In genomic region chr10:5511885-5512280, GRCh38 we compare ENCODE assay signal across 2 cellular contexts.
TF ChIP-seq lines count a peak whose summit lies in the region.

No MANE protein-coding gene starts in this region.

TF ChIP-seq in GM23338, 12 proteins besides CTCF, POLR2A, EP300 and RAD21:
- TF ChIP-seq STAT1 (IDR thresholded peaks at IDR 0.05; ENCODE audit: unreplicated experiment), result no peak

TF ChIP-seq in H1, 55 proteins besides CTCF, POLR2A, EP300 and RAD21:
- TF ChIP-seq E2F6 (IDR thresholded peaks at IDR 0.05), result no peak
- no peak for TF ChIP-seq CEBPB (IDR thresholded peaks at IDR 0.05; ENCODE audit: low read depth, low read length)
- TF ChIP-seq TEAD4 (IDR thresholded peaks at IDR 0.05; ENCODE audit: low read depth, low read length), result no peak
- no peak for TF ChIP-seq RXRA (IDR thresholded peaks at IDR 0.05; ENCODE audit: insufficient read depth, low read depth, low read length)
- no peak for TF ChIP-seq CHD7 (IDR thresholded peaks at IDR 0.05; ENCODE audit: insufficient replicate concordance, low read length)
